Comparison of ENCODE assay signal across 17 cellular contexts in genomic region chr3:55662683-55663082, GRCh38.
A peak's percentile ranks its signal among the peaks of the same experiment; 100 is the strongest.
DNase-seq lines count a peak whose midpoint lies in the region; ATAC-seq, FAIRE-seq and TF ChIP-seq lines count a peak whose summit lies in the region.
"Had no signal": no experiment of that assay in that cellular context is flagged by ENCODE, and none has a peak within 500 bp of the region (broad histone marks: within the 10 kb centered on the region; RNA-seq: fewer than 3 reads in every experiment).

No MANE protein-coding gene starts in this region.

- H3K27me3 ChIP-seq in astrocyte (ENCODE audit: insufficient read depth, low read length): no peaks in the 10 kb centered on the region
- H3K27me3 ChIP-seq in foreskin keratinocyte: no peaks in the 10 kb centered on the region
- H3K27me3 ChIP-seq: esophagus muscularis mucosa, pancreas, upper lobe of right lung had no signal

- peak; percentile 23 for DNase-seq in AG09309 (ENCODE audit: low read depth)
- peak; percentile 21 for DNase-seq in HTR-8/SVneo (ENCODE audit: insufficient read length, low spot score)
- peak; percentile 73 for DNase-seq in astrocyte (ENCODE audit: low read depth)
- DNase-seq in foreskin keratinocyte: peak; percentile 52 to 74
- DNase-seq in activated effector memory CD4-positive, alpha-beta T cell treated with Interleukin-2 at 50 U/mL for 16 hours: no peak
- no peak for DNase-seq in D721Med (ENCODE audit: insufficient read length, low spot score)
- no peak for DNase-seq in activated CD4-positive, alpha-beta T cell treated with anti-CD3 and anti-CD28 coated beads, Interleukin-2, amount 50 U/mL, for 48 hours
- DNase-seq: activated CD8-positive, alpha-beta memory T cell treated with anti-CD3 and anti-CD28 coated beads for 24 hours; anterior cingulate cortex; left ventricle myocardium inferior; NCI-H2029; NCI-H69; pancreas; stimulated activated naive CD4-positive, alpha-beta T cell treated with Interleukin-2 at 50 U/mL for 16 hours; upper lobe of right lung had no signal

- H4K20me1 ChIP-seq in astrocyte (ENCODE audit: insufficient read depth, low read length): no peaks in the 10 kb centered on the region

- no peaks in the 10 kb centered on the region for H3K79me2 ChIP-seq in astrocyte (ENCODE audit: insufficient read depth, low read length)

- H3K4me1 ChIP-seq in astrocyte (ENCODE audit: insufficient read depth, low read length) (no peaks in the 10 kb centered on the region), foreskin keratinocyte (peaks cover 18% of the 10 kb centered on the region)
- H3K4me1 ChIP-seq: left ventricle myocardium inferior, pancreas, upper lobe of right lung had no signal

- peaks cover 9% of the 10 kb centered on the region for H3K4me1 Mint-ChIP-seq in astrocyte (ENCODE audit: low read depth, unreplicated experiment)

- H3K4me2 ChIP-seq in astrocyte (ENCODE audit: low read length): no peak overlapping the region

- no peak overlapping the region for H2AFZ ChIP-seq in astrocyte (ENCODE audit: low read depth, low read length)

- H3K4me3 ChIP-seq in AG09309 (ENCODE audit: control insufficient read depth, low read depth, low read length) (no peak overlapping the region), astrocyte (ENCODE audit: insufficient read depth, low read depth, low read length) (no peak overlapping the region)
- H3K4me3 ChIP-seq: esophagus muscularis mucosa, left ventricle myocardium inferior, pancreas, upper lobe of right lung had no signal

- H3K27me3 Mint-ChIP-seq in astrocyte (ENCODE audit: low read depth, unreplicated experiment): no peaks in the 10 kb centered on the region

- H3K9ac ChIP-seq in astrocyte (ENCODE audit: low read length): no peak overlapping the region

- no peaks in the 10 kb centered on the region for H3K9me3 Mint-ChIP-seq in astrocyte (ENCODE audit: unreplicated experiment)

- H3K36me3 Mint-ChIP-seq in astrocyte (ENCODE audit: low read depth, unreplicated experiment): no peaks in the 10 kb centered on the region

- H3K36me3 ChIP-seq in astrocyte (ENCODE audit: insufficient read depth, low read length): no peaks in the 10 kb centered on the region
- H3K36me3 ChIP-seq: esophagus muscularis mucosa, left ventricle myocardium inferior, pancreas, upper lobe of right lung had no signal

- H3K27ac ChIP-seq in astrocyte (ENCODE audit: low read depth, low read length): no peak overlapping the region
- H3K27ac ChIP-seq in foreskin keratinocyte: no peak overlapping the region
- H3K27ac ChIP-seq: esophagus muscularis mucosa, left ventricle myocardium inferior, pancreas, upper lobe of right lung had no signal

- no peak for TF ChIP-seq CTCF in AG09309 (IDR thresholded peaks at IDR 0.05; ENCODE audit: control insufficient read depth, insufficient read depth, low read depth, low read length, missing control alignments)
- no peak for TF ChIP-seq CTCF in astrocyte (IDR thresholded peaks at IDR 0.05; ENCODE audit: insufficient read depth, low read depth, low read length)
- TF ChIP-seq CTCF in foreskin keratinocyte (conservative IDR thresholded peaks at IDR 0.05): no peak
- no peak for TF ChIP-seq CTCF in D721Med (IDR thresholded peaks at IDR 0.05; ENCODE audit: insufficient read depth, missing control alignments)

- peak overlapping the region; percentile 11 for H3K27ac Mint-ChIP-seq in astrocyte (ENCODE audit: unreplicated experiment)

- peak; percentile 94 for ATAC-seq in foreskin keratinocyte
- no peak for ATAC-seq in GM21619 (IDR thresholded peaks at IDR 0.05; ENCODE audit: unreplicated experiment)
- ATAC-seq: pancreas, upper lobe of right lung had no signal

- H3K4me3 Mint-ChIP-seq in astrocyte (ENCODE audit: unreplicated experiment): no peak overlapping the region

- no peaks in the 10 kb centered on the region for H3K9me3 ChIP-seq in astrocyte (ENCODE audit: insufficient read depth, low read depth, low read length)
- H3K9me3 ChIP-seq: esophagus muscularis mucosa, left ventricle myocardium inferior, pancreas, upper lobe of right lung had no signal

- FAIRE-seq in HTR-8/SVneo (lab: Jason Lieb, UNC) (no peak), astrocyte (lab: Jason Lieb, UNC) (no peak), D721Med (lab: Jason Lieb, UNC) (no peak)
- FAIRE-seq: pancreas had no signal

Comparison
In these comparisons a context has a peak if more than half of its experiments do, and no peak if none do; other contexts are left out.
1. DNase-seq: peak in AG09309 (single experiment), HTR-8/SVneo (single experiment), astrocyte (single experiment) and foreskin keratinocyte (2 of 2); none in activated effector memory CD4-positive, alpha-beta T cell treated with Interleukin-2 at 50 U/mL for 16 hours (single experiment), D721Med (single experiment) and activated CD4-positive, alpha-beta T cell treated with anti-CD3 and anti-CD28 coated beads, Interleukin-2, amount 50 U/mL, for 48 hours (0 of 2).